ENCODE assay signal across 2 cellular contexts in the genomic region with DNA sequence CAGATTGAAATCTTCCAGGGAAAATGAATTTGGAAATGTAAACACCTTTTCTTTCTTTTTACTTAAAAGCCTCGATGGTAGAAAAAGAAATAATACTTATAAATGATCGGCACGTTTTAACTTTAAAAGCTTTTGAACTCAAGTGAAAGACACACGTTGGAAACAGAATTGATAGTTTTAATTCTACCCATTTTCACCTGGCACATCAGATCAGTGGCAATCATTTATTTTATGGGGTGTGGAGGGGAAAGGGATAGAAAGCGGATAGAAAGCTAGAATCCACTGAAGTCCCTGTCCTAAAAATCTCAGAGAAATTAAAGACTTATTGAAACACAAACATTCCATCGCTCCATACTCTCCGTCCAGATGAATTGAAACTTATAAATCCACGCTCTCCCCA.
TF ChIP-seq lines count a peak whose summit lies in the region.

No MANE protein-coding gene starts in this region.

TF ChIP-seq in WTC11, 78 proteins besides CTCF, POLR2A, EP300 and RAD21:
- TF ChIP-seq, protein P1, sequence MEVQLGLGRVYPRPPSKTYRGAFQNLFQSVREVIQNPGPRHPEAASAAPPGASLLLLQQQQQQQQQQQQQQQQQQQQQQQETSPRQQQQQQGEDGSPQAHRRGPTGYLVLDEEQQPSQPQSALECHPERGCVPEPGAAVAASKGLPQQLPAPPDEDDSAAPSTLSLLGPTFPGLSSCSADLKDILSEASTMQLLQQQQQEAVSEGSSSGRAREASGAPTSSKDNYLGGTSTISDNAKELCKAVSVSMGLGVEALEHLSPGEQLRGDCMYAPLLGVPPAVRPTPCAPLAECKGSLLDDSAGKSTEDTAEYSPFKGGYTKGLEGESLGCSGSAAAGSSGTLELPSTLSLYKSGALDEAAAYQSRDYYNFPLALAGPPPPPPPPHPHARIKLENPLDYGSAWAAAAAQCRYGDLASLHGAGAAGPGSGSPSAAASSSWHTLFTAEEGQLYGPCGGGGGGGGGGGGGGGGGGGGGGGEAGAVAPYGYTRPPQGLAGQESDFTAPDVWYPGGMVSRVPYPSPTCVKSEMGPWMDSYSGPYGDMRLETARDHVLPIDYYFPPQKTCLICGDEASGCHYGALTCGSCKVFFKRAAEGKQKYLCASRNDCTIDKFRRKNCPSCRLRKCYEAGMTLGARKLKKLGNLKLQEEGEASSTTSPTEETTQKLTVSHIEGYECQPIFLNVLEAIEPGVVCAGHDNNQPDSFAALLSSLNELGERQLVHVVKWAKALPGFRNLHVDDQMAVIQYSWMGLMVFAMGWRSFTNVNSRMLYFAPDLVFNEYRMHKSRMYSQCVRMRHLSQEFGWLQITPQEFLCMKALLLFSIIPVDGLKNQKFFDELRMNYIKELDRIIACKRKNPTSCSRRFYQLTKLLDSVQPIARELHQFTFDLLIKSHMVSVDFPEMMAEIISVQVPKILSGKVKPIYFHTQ (CRISPR knock-in tag; IDR thresholded peaks at IDR 0.05): no peak
- no peak for TF ChIP-seq GTF2I (CRISPR knock-in tag; conservative IDR thresholded peaks at IDR 0.05)
- TF ChIP-seq CREM (CRISPR knock-in tag; IDR thresholded peaks at IDR 0.05): no peak
- TF ChIP-seq TEAD4 (CRISPR knock-in tag; IDR thresholded peaks at IDR 0.05): no peak
- TF ChIP-seq, protein P2, sequence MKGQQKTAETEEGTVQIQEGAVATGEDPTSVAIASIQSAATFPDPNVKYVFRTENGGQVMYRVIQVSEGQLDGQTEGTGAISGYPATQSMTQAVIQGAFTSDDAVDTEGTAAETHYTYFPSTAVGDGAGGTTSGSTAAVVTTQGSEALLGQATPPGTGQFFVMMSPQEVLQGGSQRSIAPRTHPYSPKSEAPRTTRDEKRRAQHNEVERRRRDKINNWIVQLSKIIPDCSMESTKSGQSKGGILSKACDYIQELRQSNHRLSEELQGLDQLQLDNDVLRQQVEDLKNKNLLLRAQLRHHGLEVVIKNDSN (CRISPR knock-in tag; IDR thresholded peaks at IDR 0.05): no peak
- TF ChIP-seq, protein P3, sequence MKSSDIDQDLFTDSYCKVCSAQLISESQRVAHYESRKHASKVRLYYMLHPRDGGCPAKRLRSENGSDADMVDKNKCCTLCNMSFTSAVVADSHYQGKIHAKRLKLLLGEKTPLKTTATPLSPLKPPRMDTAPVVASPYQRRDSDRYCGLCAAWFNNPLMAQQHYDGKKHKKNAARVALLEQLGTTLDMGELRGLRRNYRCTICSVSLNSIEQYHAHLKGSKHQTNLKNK (CRISPR knock-in tag; IDR thresholded peaks at IDR 0.05): no peak
- no peak for TF ChIP-seq PRRX2 (CRISPR knock-in tag; IDR thresholded peaks at IDR 0.05)
- TF ChIP-seq SOX15 (CRISPR knock-in tag; IDR thresholded peaks at IDR 0.05): no peak
- TF ChIP-seq NFATC4 (CRISPR knock-in tag; IDR thresholded peaks at IDR 0.05): no peak
- TF ChIP-seq, protein P4, sequence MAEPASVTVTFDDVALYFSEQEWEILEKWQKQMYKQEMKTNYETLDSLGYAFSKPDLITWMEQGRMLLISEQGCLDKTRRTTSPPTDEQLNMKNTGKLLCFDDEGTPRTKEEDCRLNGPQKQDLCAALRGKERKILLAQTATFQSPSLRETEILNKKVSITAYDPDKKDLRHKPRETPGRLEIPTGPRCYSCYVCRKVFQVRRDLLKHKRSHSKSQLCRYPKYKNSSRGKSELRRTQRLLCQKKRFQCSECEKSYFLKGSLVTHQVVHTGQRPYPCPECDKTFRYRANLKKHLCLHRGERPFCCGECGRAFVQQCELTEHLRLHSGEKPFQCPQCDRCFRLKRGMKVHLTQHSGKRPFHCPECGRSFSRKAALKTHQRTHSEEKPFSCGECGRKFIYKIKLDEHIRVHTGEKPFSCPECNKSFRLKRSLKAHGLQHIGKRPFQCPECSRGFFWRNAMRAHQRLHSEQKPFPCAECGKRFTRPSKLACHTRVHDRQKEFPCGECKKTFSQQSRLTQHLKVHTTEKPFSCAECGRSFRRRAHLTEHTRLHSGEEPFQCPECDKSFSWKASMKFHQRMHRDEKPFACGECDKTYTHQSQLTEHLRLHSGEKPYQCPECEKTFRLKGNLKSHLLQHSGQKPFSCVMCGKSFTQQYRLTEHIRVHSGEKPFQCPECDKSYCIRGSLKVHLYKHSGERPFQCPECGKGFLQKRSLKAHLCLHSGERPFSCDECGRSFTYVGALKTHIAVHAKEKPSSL (CRISPR knock-in tag; conservative IDR thresholded peaks at IDR 0.05): no peak
- TF ChIP-seq, protein P5, sequence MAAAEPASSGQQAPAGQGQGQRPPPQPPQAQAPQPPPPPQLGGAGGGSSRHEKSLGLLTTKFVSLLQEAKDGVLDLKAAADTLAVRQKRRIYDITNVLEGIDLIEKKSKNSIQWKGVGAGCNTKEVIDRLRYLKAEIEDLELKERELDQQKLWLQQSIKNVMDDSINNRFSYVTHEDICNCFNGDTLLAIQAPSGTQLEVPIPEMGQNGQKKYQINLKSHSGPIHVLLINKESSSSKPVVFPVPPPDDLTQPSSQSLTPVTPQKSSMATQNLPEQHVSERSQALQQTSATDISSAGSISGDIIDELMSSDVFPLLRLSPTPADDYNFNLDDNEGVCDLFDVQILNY (CRISPR knock-in tag; IDR thresholded peaks at IDR 0.05): no peak
- no peak for TF ChIP-seq ESRRA (CRISPR knock-in tag; IDR thresholded peaks at IDR 0.05; ENCODE audit: borderline replicate concordance)
- no peak for TF ChIP-seq FOXP1 (CRISPR knock-in tag; IDR thresholded peaks at IDR 0.05; ENCODE audit: borderline replicate concordance)
TF ChIP-seq in WTC11: peak in this region for 0.

TF ChIP-seq in H1, 55 proteins besides CTCF, POLR2A, EP300 and RAD21:
- TF ChIP-seq POLR2AphosphoS5 (IDR thresholded peaks at IDR 0.05; ENCODE audit: low read depth, low read length): no peak
- no peak for TF ChIP-seq SRF (IDR thresholded peaks at IDR 0.05; ENCODE audit: low read depth, low read length)
- TF ChIP-seq BRCA1 (IDR thresholded peaks at IDR 0.05; ENCODE audit: low read depth, low read length): no peak
- no peak for TF ChIP-seq ZNF274 (IDR thresholded peaks at IDR 0.05; ENCODE audit: borderline replicate concordance, extremely low read depth, low read length)
- peak; percentile 51 for TF ChIP-seq EZH2 (IDR thresholded peaks at IDR 0.05; ENCODE audit: low read depth, low read length, severe bottlenecking)
- no peak for TF ChIP-seq TAF7 (optimal IDR thresholded peaks at IDR 0.05; ENCODE audit: borderline replicate concordance, low read depth, low read length)
- 0 out of 2 replicates have a peak, but pooled peaks have one; percentile 9 for TF ChIP-seq SP1 (IDR thresholded peaks at IDR 0.05; ENCODE audit: low read depth, low read length)
